Comparison of ENCODE assay signal across 8 cellular contexts in genomic region chr2:109612991-109613921, GRCh38. TPM values are rescaled to one million over a fixed set of nuclear protein-coding genes. Genes with fewer than 3 reads are reported as not detected.
DNase-seq lines count a peak whose midpoint lies in the region; ATAC-seq and TF ChIP-seq lines count a peak whose summit lies in the region.

No MANE protein-coding gene starts in this region.

- H3K9me2 ChIP-seq in neural cell (ENCODE audit: insufficient read depth, low read length), result no peaks in the 10 kb centered on the region

- POLR2A ChIA-PET in BJ (lab: Charles Lee), result interaction anchor here (0.8 kb wide), 1 partner anchor 35 kb away, joined by 4 read pairs; no protein-coding TSS in a partner anchor
- POLR2A ChIA-PET in activated CD4-positive, alpha-beta memory T cell treated with anti-CD3 and anti-CD28 coated beads, Interleukin-2, amount 10 ng/mL, durations not matched to agents 7 days and 5 days (lab: Charles Lee), result interaction anchor here (1.0 kb wide), 1 partner anchor 25 kb away, joined by 3 read pairs; no protein-coding TSS in a partner anchor

- peaks cover 15% of the 10 kb centered on the region for H3K4me1 Mint-ChIP-seq in activated CD4-positive, alpha-beta memory T cell treated with anti-CD3 and anti-CD28 coated beads, Interleukin-2, amount 10 ng/mL, durations not matched to agents 7 days and 5 days

- no peaks in the 10 kb centered on the region for H3K27me3 ChIP-seq in BJ (ENCODE audit: control insufficient read depth, insufficient read depth, low read length)
- no peaks in the 10 kb centered on the region for H3K27me3 ChIP-seq in gastroesophageal sphincter
- H3K27me3 ChIP-seq in neural cell (ENCODE audit: insufficient read depth, low read depth, low read length), result peaks cover 6% of the 10 kb centered on the region

- peak overlapping the region; percentile 21 for H2AFZ ChIP-seq in neural cell (ENCODE audit: low read depth, low read length)

- no peaks in the 10 kb centered on the region for H3K9me3 Mint-ChIP-seq in activated CD4-positive, alpha-beta memory T cell treated with anti-CD3 and anti-CD28 coated beads, Interleukin-2, amount 10 ng/mL, durations not matched to agents 7 days and 5 days

- peak overlapping the region; percentile 49 for H3K4me2 ChIP-seq in neural cell (ENCODE audit: low read length)

- DNase-seq in BJ (ENCODE audit: low read depth), result no peak
- DNase-seq in activated CD4-positive, alpha-beta memory T cell treated with anti-CD3 and anti-CD28 coated beads, Interleukin-2, amount 10 ng/mL, durations not matched to agents 7 days and 5 days, result no peak
- no peak for DNase-seq in globus pallidus (ENCODE audit: low spot score)
- DNase-seq in NCI-H2107 (lab: John Stamatoyannopoulos, UW), result no peak

- no peak for TF ChIP-seq CTCF in BJ (IDR thresholded peaks at IDR 0.05; ENCODE audit: insufficient read depth, low read depth, low read length)
- no peak for TF ChIP-seq CTCF in gastroesophageal sphincter (IDR thresholded peaks at IDR 0.05)
- no peak for TF ChIP-seq CTCF in neural cell (IDR thresholded peaks at IDR 0.05; ENCODE audit: poor library complexity, severe bottlenecking)

- H3K36me3 Mint-ChIP-seq in activated CD4-positive, alpha-beta memory T cell treated with anti-CD3 and anti-CD28 coated beads, Interleukin-2, amount 10 ng/mL, durations not matched to agents 7 days and 5 days (ENCODE audit: low read depth), result peaks cover 6% of the 10 kb centered on the region

- peaks cover 0 to 82% (median 14%) of the 10 kb centered on the region in 3 donors for H3K4me1 ChIP-seq in gastroesophageal sphincter

- WGBS in gastroesophageal sphincter (ENCODE audit: low coverage in 1 of 2), 2 donors, result 1 to 4% methylated on average over 9 to 21 of the region's 83 CpGs

- no peaks in the 10 kb centered on the region for H4K20me1 ChIP-seq in neural cell (ENCODE audit: insufficient read depth)

- H3K36me3 ChIP-seq in BJ (ENCODE audit: control insufficient read depth, insufficient read depth, low read length) (no peaks in the 10 kb centered on the region), gastroesophageal sphincter (no peaks in the 10 kb centered on the region), neural cell (ENCODE audit: insufficient read depth, low read length) (no peaks in the 10 kb centered on the region)

- peaks cover 48% of the 10 kb centered on the region for H3K79me2 ChIP-seq in neural cell (replicated peaks; ENCODE audit: insufficient read depth, low read length)

- H3K27ac ChIP-seq in gastroesophageal sphincter (peak overlapping the region; percentile 94 to 100 (median 98)), neural cell (ENCODE audit: low read length) (peak overlapping the region; percentile 62)

- no peaks in the 10 kb centered on the region for H3K9me3 ChIP-seq in gastroesophageal sphincter
- H3K9me3 ChIP-seq in neural cell (ENCODE audit: low read length), result no peaks in the 10 kb centered on the region

- CTCF ChIA-PET in BJ (lab: Yijun Ruan, JAX), result interaction anchor here (0.7 to 2.9 kb wide), 4 partner anchors 23 to 123 kb away, joined by 4 to 17 read pairs (median 12); no protein-coding TSS in a partner anchor
- CTCF ChIA-PET in activated CD4-positive, alpha-beta memory T cell treated with anti-CD3 and anti-CD28 coated beads, Interleukin-2, amount 10 ng/mL, durations not matched to agents 7 days and 5 days (lab: Charles Lee), result interaction anchor here (0.6 kb wide), 1 partner anchor 39 kb away, joined by 3 read pairs; no protein-coding TSS in a partner anchor

- TF ChIP-seq RAD21 in neural cell (conservative IDR thresholded peaks at IDR 0.05), result no peak

- peak overlapping the region; percentile 75 for H3K9ac ChIP-seq in neural cell (ENCODE audit: low read length)

- peaks cover 68% of the 10 kb centered on the region for H3K27me3 Mint-ChIP-seq in activated CD4-positive, alpha-beta memory T cell treated with anti-CD3 and anti-CD28 coated beads, Interleukin-2, amount 10 ng/mL, durations not matched to agents 7 days and 5 days

- H3K4me3 ChIP-seq in BJ (ENCODE audit: low read depth, low read length) (peak overlapping the region; percentile 71), gastroesophageal sphincter (peak overlapping the region; percentile 63 to 92), neural cell (ENCODE audit: low read length) (peak overlapping the region; percentile 85)

- peak overlapping the region; percentile 80 for H3K4me3 Mint-ChIP-seq in activated CD4-positive, alpha-beta memory T cell treated with anti-CD3 and anti-CD28 coated beads, Interleukin-2, amount 10 ng/mL, durations not matched to agents 7 days and 5 days

- H3F3A ChIP-seq in neural cell (ENCODE audit: insufficient read depth, low read length, poor library complexity, severe bottlenecking), result no peaks in the 10 kb centered on the region

- ATAC-seq in GM19025 (IDR thresholded peaks at IDR 0.05; ENCODE audit: low read depth, unreplicated experiment), result peak; percentile 30
- peak; percentile 26 for ATAC-seq in HG03442 (IDR thresholded peaks at IDR 0.05; ENCODE audit: unreplicated experiment)
- peak; percentile 55 for ATAC-seq in gastroesophageal sphincter

- TF ChIP-seq EP300 in gastroesophageal sphincter (IDR thresholded peaks at IDR 0.05), result no peak
- TF ChIP-seq EP300 in neural cell (conservative IDR thresholded peaks at IDR 0.05; ENCODE audit: poor library complexity, severe bottlenecking), result no peak

- peak in 1 of 2 donors; percentile 53 for TF ChIP-seq POLR2A in gastroesophageal sphincter (IDR thresholded peaks at IDR 0.05)

- peak overlapping the region; percentile 37 for H3K27ac Mint-ChIP-seq in activated CD4-positive, alpha-beta memory T cell treated with anti-CD3 and anti-CD28 coated beads, Interleukin-2, amount 10 ng/mL, durations not matched to agents 7 days and 5 days

TF ChIP-seq in neural cell, 6 proteins besides CTCF, POLR2A, EP300 and RAD21:
- TF ChIP-seq REST (IDR thresholded peaks at IDR 0.05; ENCODE audit: borderline replicate concordance) (no peak), SMC3 (conservative IDR thresholded peaks at IDR 0.05; ENCODE audit: poor library complexity) (peak; percentile 8), POLR2AphosphoS5 (IDR thresholded peaks at IDR 0.05) (peak; percentile 8), TAF1 (IDR thresholded peaks at IDR 0.05; ENCODE audit: low read depth) (no peak)
TF ChIP-seq in neural cell: peak in this region for 2.

RNA-seq across cellular contexts. Expression of gene SEPTIN10, which starts 0.5 kb away (rescaled TPM):
- polyA plus RNA-seq in BJ (2011; rRNA removed) (68.8 and 93.2 TPM in 2 replicates), neural cell (7.4 and 10.0 TPM in 2 replicates)
- 32.9 and 51.9 TPM in 2 replicates for polyA minus RNA-seq in BJ (2011; rRNA and poly(A)+ RNA removed)
- 1 to 10 TPM; 3.8 to 4.1 TPM for total RNA-seq in activated CD4-positive, alpha-beta memory T cell treated with anti-CD3 and anti-CD28 coated beads, Interleukin-2, amount 10 ng/mL, durations not matched to agents 7 days and 5 days
- total RNA-seq in gastroesophageal sphincter, result 100 to 1,000 TPM; 109 to 157 (median 137) TPM
- 34.8 and 41.6 TPM in 2 replicates for polyA minus RNA-seq in neural cell

RNA-seq across cellular contexts. Expression of gene SOWAHC, which starts 0.9 kb away (rescaled TPM):
- polyA plus RNA-seq in BJ (2011; rRNA removed), result 5.2 and 9.1 TPM in 2 replicates
- 5.3 and 5.6 TPM in 2 replicates for polyA minus RNA-seq in BJ (2011; rRNA and poly(A)+ RNA removed)
- 1 to 10 TPM in 1 of 2 experiments, under 1 TPM in 1; 0.90 to 1.1 TPM for total RNA-seq in activated CD4-positive, alpha-beta memory T cell treated with anti-CD3 and anti-CD28 coated beads, Interleukin-2, amount 10 ng/mL, durations not matched to agents 7 days and 5 days
- 10 to 100 TPM; 16.8 to 36.0 (median 28.6) TPM for total RNA-seq in gastroesophageal sphincter
- polyA plus RNA-seq in neural cell, result 5.8 and 6.2 TPM in 2 replicates
- 16.3 and 21.9 TPM in 2 replicates for polyA minus RNA-seq in neural cell

Comparison
In these comparisons a context has a peak if more than half of its experiments do, and no peak if none do; other contexts are left out.
1. RNA of gene SEPTIN10, which starts 0.5 kb away (total RNA-seq): 109 to 157 TPM in gastroesophageal sphincter; 3.8 to 4.1 TPM in activated CD4-positive, alpha-beta memory T cell treated with anti-CD3 and anti-CD28 coated beads, Interleukin-2, amount 10 ng/mL, durations not matched to agents 7 days and 5 days; every median in the first group is over 10 times any median in the second.
2. RNA of gene SOWAHC, which starts 0.9 kb away (total RNA-seq): 16.8 to 36.0 TPM in gastroesophageal sphincter; 0.90 to 1.1 TPM in activated CD4-positive, alpha-beta memory T cell treated with anti-CD3 and anti-CD28 coated beads, Interleukin-2, amount 10 ng/mL, durations not matched to agents 7 days and 5 days; every median in the first group is over 4 times any median in the second.
3. Peak in every context shown above with its lines, with median percentiles within 50 percentile points of each other: H3K4me3 ChIP-seq and ATAC-seq.